15 cellular contexts compared by ENCODE assay signal in genomic region chr2:147172493-147173185, GRCh38.
A peak's percentile ranks its signal among the peaks of the same experiment; 100 is the strongest.
DNase-seq lines count a peak whose midpoint lies in the region; ATAC-seq, FAIRE-seq and TF ChIP-seq lines count a peak whose summit lies in the region.
"Had no signal": no experiment of that assay in that cellular context is flagged by ENCODE, and none has a peak within 500 bp of the region (broad histone marks: within the 10 kb centered on the region; RNA-seq: fewer than 3 reads in every experiment).

No MANE protein-coding gene starts in this region.

- 43 to 44% methylated on average over 9 of the region's 9 CpGs for WGBS in GM23248 (ENCODE audit: low coverage in 1 of 2, low lambda C conversion rate in 2 of 2, missing lambda C conversion rate in 2 of 2), 2 experiments
- 90% methylated on average over 9 of the region's 9 CpGs for WGBS in GM12878 (ENCODE audit: insufficient coverage, insufficient replicate concordance, low lambda C conversion rate, missing lambda C conversion rate)

- H3K36me3 ChIP-seq in GM23248 (ENCODE audit: low read depth) (no peaks in the 10 kb centered on the region), GM12878 (ENCODE audit: control insufficient read depth in 2 of 2, insufficient read depth in 2 of 2, low read length in 1 of 2) (no peaks in the 10 kb centered on the region)
- H3K36me3 ChIP-seq: SJSA1 had no signal

- H3K4me2 ChIP-seq in GM23248 (ENCODE audit: unreplicated experiment) (peak overlapping the region; percentile 56), GM12878 (ENCODE audit: control insufficient read depth, insufficient read depth) (no peak overlapping the region)

- in situ Hi-C loops in GM23248 (cut with MboI) (no loop called here), GM12878 (cut with MboI) (no loop called here)

- TF ChIP-seq RAD21 in GM12878 (IDR thresholded peaks at IDR 0.05; ENCODE audit: insufficient read depth, low read depth, low read length), result no peak

- H3K9me2 ChIP-seq in GM23248 (ENCODE audit: insufficient read depth), result no peaks in the 10 kb centered on the region

- SMC1A ChIA-PET in GM12878 (lab: Charles Lee; ENCODE audit: uncharacterized antibody, unreplicated experiment), result interaction anchor here (0.6 to 5.5 kb wide), 5 partner anchors 9 to 279 kb away, joined by 3 to 21 read pairs (median 3); no protein-coding TSS in a partner anchor

- intact Hi-C loops in GM12878 (cut with micrococcal nuclease; ENCODE audit: unreplicated experiment), result no loop called here

- H3K9me3 ChIP-seq in GM23248 (ENCODE audit: low read depth) (no peaks in the 10 kb centered on the region), GM12878 (replicated peaks; ENCODE audit: control insufficient read depth, insufficient read depth, low read length) (no peaks in the 10 kb centered on the region; the same call in 1 of the 3 replicates)
- H3K9me3 ChIP-seq: SJSA1 had no signal

- no peak for TF ChIP-seq POLR2A in GM12878 (IDR thresholded peaks at IDR 0.05; ENCODE audit: low read depth, low read length)

- H2AFZ ChIP-seq in GM23248, result peak overlapping the region; percentile 43; the same call in 1 of the 2 replicates
- H2AFZ ChIP-seq in GM12878 (ENCODE audit: control insufficient read depth, low read depth, low read length), result no peak overlapping the region

- FAIRE-seq in GM12878 (lab: Jason Lieb, UNC), result no peak

- ATAC-seq in GM12878 (no peak), HG03457 (IDR thresholded peaks at IDR 0.05; ENCODE audit: unreplicated experiment) (no peak)

- DNase-seq in GM23248 (peak; percentile 74), GM12878 (ENCODE audit: low read depth, low spot score) (no peak), inferior parietal cortex (ENCODE audit: extremely low spot score) (peak; percentile 9), NAMALWA (ENCODE audit: low spot score) (no peak)
- DNase-seq in activated CD8-positive, alpha-beta memory T cell treated with anti-CD3 and anti-CD28 coated beads, Interleukin-2, amount 50 U/mL, for 48 hours, result no peak
- DNase-seq: CD4-positive, alpha-beta T cell; H9; Kasumi-1; NCI-H1417; NCI-H2081 treated with DMSO at 0.1 percent for 48 hours; NCI-H524 had no signal

- H3F3A ChIP-seq in GM23248 (ENCODE audit: insufficient read depth), result peaks cover 34% of the 10 kb centered on the region

- RAD21 ChIA-PET in GM12878 (lab: Charles Lee; ENCODE audit: unreplicated experiment), result interaction anchor here (2.1 to 2.2 kb wide), 2 partner anchors 9 to 88 kb away, joined by 4 to 10 read pairs; no protein-coding TSS in a partner anchor

- CTCF ChIA-PET in GM12878 (lab: Yijun Ruan, JAX), result interaction anchor here (0.7 to 1.4 kb wide), 3 partner anchors 9 to 87 kb away, joined by 3 read pairs; no protein-coding TSS in a partner anchor

- H3K27me3 ChIP-seq in GM23248 (replicated peaks; ENCODE audit: insufficient read depth), result no peaks in the 10 kb centered on the region
- no peaks in the 10 kb centered on the region for H3K27me3 ChIP-seq in GM12878 (replicated peaks in 1 of 2; ENCODE audit: control insufficient read depth in 2 of 2, insufficient read depth in 2 of 2, low read length in 1 of 2)
- H3K27me3 ChIP-seq: SJSA1 had no signal

- peak overlapping the region; percentile 71 for H3K27ac ChIP-seq in GM23248
- H3K27ac ChIP-seq in GM12878 (ENCODE audit: control insufficient read depth, insufficient read depth), result no peak overlapping the region
- H3K27ac ChIP-seq in skin epidermis, result peak overlapping the region in 14 of 21 experiments; percentile 1 to 69 (median 43)
- H3K27ac ChIP-seq: RWPE1, SJSA1 had no signal

- TF ChIP-seq EP300 in GM12878 (IDR thresholded peaks at IDR 0.05; ENCODE audit: borderline replicate concordance in 1 of 2, control insufficient read depth in 1 of 2, low read depth in 2 of 2, low read length in 2 of 2), result no peak

- H3K4me3 ChIP-seq in GM23248 (no peak overlapping the region), GM12878 (no peak overlapping the region), skin epidermis (no peak overlapping the region)
- H3K4me3 ChIP-seq: SJSA1 had no signal

- POLR2A ChIA-PET in GM12878 (lab: Charles Lee), result interaction anchor here (1.8 kb wide), 1 partner anchor 9 kb away, joined by 6 read pairs; no protein-coding TSS in a partner anchor

- BruUV-seq in GM12878 (replicated peaks; lab: Mats Ljungman, UMichigan), result no TSS peak

- H3K4me1 ChIP-seq in GM23248 (ENCODE audit: insufficient read depth), result peaks cover 38% of the 10 kb centered on the region
- H3K4me1 ChIP-seq in GM12878 (ENCODE audit: control insufficient read depth, insufficient read depth, low read length), result no peaks in the 10 kb centered on the region
- H3K4me1 ChIP-seq: SJSA1 had no signal

- H3K9ac ChIP-seq in GM23248, result 0 out of 2 replicates have a peak overlapping the region, but pooled peaks have one; percentile 7
- H3K9ac ChIP-seq in GM12878 (ENCODE audit: control insufficient read depth, insufficient read depth, low read length), result no peak overlapping the region

- no peaks in the 10 kb centered on the region for H3K79me2 ChIP-seq in GM23248 (ENCODE audit: insufficient read depth)
- H3K79me2 ChIP-seq in GM12878 (ENCODE audit: control insufficient read depth, insufficient read depth, low read length), result no peaks in the 10 kb centered on the region

- no peaks in the 10 kb centered on the region for H4K20me1 ChIP-seq in GM23248 (ENCODE audit: insufficient read depth)
- H4K20me1 ChIP-seq in GM12878 (ENCODE audit: control insufficient read depth, insufficient read depth), result no peaks in the 10 kb centered on the region

- TF ChIP-seq CTCF in GM12878 (IDR thresholded peaks at IDR 0.05 in 2 of 3, conservative IDR thresholded peaks at IDR 0.05 in 1 of 3; ENCODE audit: control insufficient read depth in 2 of 3, extremely low read depth in 1 of 3, insufficient read depth in 1 of 3, low read depth in 3 of 3, low read length in 3 of 3), result no peak

TF ChIP-seq in GM12878, 131 proteins besides CTCF, POLR2A, EP300 and RAD21:
- TF ChIP-seq YY1 (IDR thresholded peaks at IDR 0.05; ENCODE audit: low read depth, low read length) (0 out of 2 replicates have a peak, but pooled peaks have one; percentile 12), POU2F2 (IDR thresholded peaks at IDR 0.05; ENCODE audit: borderline replicate concordance, low read depth, low read length) (no peak)

Comparison
In these comparisons a context has a peak if more than half of its experiments do, and no peak if none do; other contexts are left out.
1. DNase-seq: peak in GM23248 (single experiment) and inferior parietal cortex (single experiment); none in GM12878 (single experiment), activated CD8-positive, alpha-beta memory T cell treated with anti-CD3 and anti-CD28 coated beads, Interleukin-2, amount 50 U/mL, for 48 hours (single experiment) and NAMALWA (single experiment).